Comparison of ENCODE assay signal across 31 cellular contexts in genomic region chr13:36713842-36714241, GRCh38. TPM values are rescaled to one million over a fixed set of nuclear protein-coding genes. Genes with fewer than 3 reads are reported as not detected.
"Had no signal": no experiment of that assay in that cellular context is flagged by ENCODE, and none has a peak within 500 bp of the region (broad histone marks: within the 10 kb centered on the region; RNA-seq: fewer than 3 reads in every experiment).

No MANE protein-coding gene starts in this region.

- H3K27ac ChIP-seq: esophagus squamous epithelium, gastrocnemius medialis, left ventricle myocardium inferior, pancreas, prostate gland, skin epidermis had no signal

- H3K27me3 ChIP-seq: esophagus squamous epithelium, gastrocnemius medialis, pancreas, uterus had no signal

- ATAC-seq: activated CD4-positive, alpha-beta T cell treated with anti-CD3 and anti-CD28 coated beads for 36 hours; activated naive CD4-positive, alpha-beta T cell treated with anti-CD3 and anti-CD28 coated beads, Interleukin-2, amount 50 U/mL, for 72 hours; activated T-cell treated with anti-CD3 and anti-CD28 coated beads, Interleukin-2, amount 50 U/mL, for 72 hours; gastrocnemius medialis; pancreas; sciatic nerve; stimulated activated effector memory CD8-positive, alpha-beta T cell treated with anti-CD3 and anti-CD28 coated beads, Interleukin-12 subunit alpha, Interleukin-12 subunit beta, amount 100 ng/mL, for 72 hours; stimulated activated naive CD8-positive, alpha-beta T cell treated with anti-CD3 and anti-CD28 coated beads, Interleukin-15, amount 100 ng/mL, for 72 hours had no signal

- H3K4me1 ChIP-seq: esophagus squamous epithelium, gastrocnemius medialis, pancreas, prostate gland, uterus had no signal

- H3K4me3 Mint-ChIP-seq: activated B cell treated with CpG ODN at 0.5 μM for 24 hours; activated CD4-positive, alpha-beta T cell treated with anti-CD3 and anti-CD28 coated beads for 36 hours; activated T-cell treated with anti-CD3 and anti-CD28 coated beads, Interleukin-2, amount 50 U/mL, for 72 hours; brain; nephron progenitor cell; stimulated activated effector memory CD8-positive, alpha-beta T cell treated with anti-CD3 and anti-CD28 coated beads, Interleukin-12 subunit alpha, Interleukin-12 subunit beta, amount 100 ng/mL, for 72 hours; stimulated activated naive CD8-positive, alpha-beta T cell treated with anti-CD3 and anti-CD28 coated beads, Interleukin-15, amount 100 ng/mL, for 72 hours; T-helper 2 cell treated with Interferon-gamma antibody and Interleukin-4, amounts not matched to agents 5 μg/mL and 100 μg/mL, for 36 hours; type B pancreatic cell had no signal

- FAIRE-seq: pancreas had no signal

- H3K27ac Mint-ChIP-seq: activated B cell treated with CpG ODN at 0.5 μM for 24 hours; activated CD4-positive, alpha-beta T cell treated with anti-CD3 and anti-CD28 coated beads for 36 hours; activated naive CD4-positive, alpha-beta T cell treated with anti-CD3 and anti-CD28 coated beads, Interleukin-2, amount 50 U/mL, for 72 hours; activated T-cell treated with anti-CD3 and anti-CD28 coated beads, Interleukin-2, amount 50 U/mL, for 72 hours; nephron progenitor cell; stimulated activated effector memory CD8-positive, alpha-beta T cell treated with anti-CD3 and anti-CD28 coated beads, Interleukin-12 subunit alpha, Interleukin-12 subunit beta, amount 100 ng/mL, for 72 hours; stimulated activated naive CD8-positive, alpha-beta T cell treated with anti-CD3 and anti-CD28 coated beads, Interleukin-15, amount 100 ng/mL, for 72 hours; T-helper 2 cell treated with Interferon-gamma antibody and Interleukin-4, amounts not matched to agents 5 μg/mL and 100 μg/mL, for 36 hours; type B pancreatic cell had no signal

- H3K4me1 Mint-ChIP-seq: activated B cell treated with CpG ODN at 0.5 μM for 24 hours; activated CD4-positive, alpha-beta T cell treated with anti-CD3 and anti-CD28 coated beads for 36 hours; stimulated activated effector memory CD8-positive, alpha-beta T cell treated with anti-CD3 and anti-CD28 coated beads, Interleukin-12 subunit alpha, Interleukin-12 subunit beta, amount 100 ng/mL, for 72 hours; stimulated activated naive CD8-positive, alpha-beta T cell treated with anti-CD3 and anti-CD28 coated beads, Interleukin-15, amount 100 ng/mL, for 72 hours had no signal

- H3K36me3 Mint-ChIP-seq: activated naive CD4-positive, alpha-beta T cell treated with anti-CD3 and anti-CD28 coated beads, Interleukin-2, amount 50 U/mL, for 72 hours; brain; stimulated activated effector memory CD8-positive, alpha-beta T cell treated with anti-CD3 and anti-CD28 coated beads, Interleukin-12 subunit alpha, Interleukin-12 subunit beta, amount 100 ng/mL, for 72 hours; type B pancreatic cell had no signal

- DNase-seq: activated B cell treated with CpG ODN at 0.5 μM for 24 hours; activated CD4-positive, alpha-beta T cell treated with anti-CD3 and anti-CD28 coated beads for 36 hours; activated naive CD4-positive, alpha-beta T cell; activated T-cell treated with anti-CD3 and anti-CD28 coated beads for 4 hours; activated T-cell treated with anti-CD3 and anti-CD28 coated beads, Interleukin-2, amount 50 U/mL, for 72 hours; aorta; caudate nucleus; esophagus squamous epithelium; gastrocnemius medialis; glutamatergic neuron; islet precursor cell; left ventricle myocardium inferior; nephron progenitor cell; pancreas; retina; stimulated activated CD4-positive, alpha-beta T cell treated with anti-CD3 and anti-CD28 coated beads, Interleukin-4, amount 100 ng/mL, for 24 hours; stimulated activated naive CD8-positive, alpha-beta T cell treated with anti-CD3 and anti-CD28 coated beads, Interleukin-15, amount 100 ng/mL, for 72 hours; substantia nigra; uterus had no signal

- H3K9me3 ChIP-seq: esophagus squamous epithelium, gastrocnemius medialis, left ventricle myocardium inferior, pancreas, prostate gland, uterus had no signal

- H3K9me3 Mint-ChIP-seq: activated B cell treated with CpG ODN at 0.5 μM for 24 hours; activated naive CD4-positive, alpha-beta T cell treated with anti-CD3 and anti-CD28 coated beads, Interleukin-2, amount 50 U/mL, for 72 hours; activated T-cell treated with anti-CD3 and anti-CD28 coated beads, Interleukin-2, amount 50 U/mL, for 72 hours; brain; nephron progenitor cell; stimulated activated effector memory CD8-positive, alpha-beta T cell treated with anti-CD3 and anti-CD28 coated beads, Interleukin-12 subunit alpha, Interleukin-12 subunit beta, amount 100 ng/mL, for 72 hours; stimulated activated naive CD8-positive, alpha-beta T cell treated with anti-CD3 and anti-CD28 coated beads, Interleukin-15, amount 100 ng/mL, for 72 hours; T-helper 2 cell treated with Interferon-gamma antibody and Interleukin-4, amounts not matched to agents 5 μg/mL and 100 μg/mL, for 36 hours had no signal

- H3K36me3 ChIP-seq: esophagus squamous epithelium, gastrocnemius medialis, left ventricle myocardium inferior, pancreas, prostate gland, uterus had no signal

- H3K4me3 ChIP-seq: esophagus squamous epithelium, gastrocnemius medialis, left ventricle myocardium inferior, lung, pancreas, prostate gland, skin epidermis, uterus had no signal

RNA-seq across cellular contexts. Expression of gene SERTM1, which starts 40.0 kb away (rescaled TPM):
- total RNA-seq: activated B cell treated with CpG ODN at 0.5 μM for 24 hours; activated CD4-positive, alpha-beta T cell treated with anti-CD3 and anti-CD28 coated beads for 36 hours; activated naive CD4-positive, alpha-beta T cell treated with anti-CD3 and anti-CD28 coated beads, Interleukin-2, amount 50 U/mL, for 72 hours; activated T-cell treated with anti-CD3 and anti-CD28 coated beads, Interleukin-2, amount 50 U/mL, for 72 hours; chondrocyte; esophagus squamous epithelium; gastrocnemius medialis; mesenteric fat pad; mucosa of gallbladder had no signal
